ENCODE assay signal across 5 cellular contexts in genomic region chr1:12903793-12904572, GRCh38. TPM values are rescaled to one million over a fixed set of nuclear protein-coding genes. Genes with fewer than 3 reads are reported as not detected.
"Had no signal": no experiment of that assay in that cellular context is flagged by ENCODE, and none has a peak within 500 bp of the region (broad histone marks: within the 10 kb centered on the region; RNA-seq: fewer than 3 reads in every experiment).

No MANE protein-coding gene starts in this region.

RNA-seq across cellular contexts. Expression of gene PRAMEF10, which starts 5.9 kb away (rescaled TPM):
- total RNA-seq: HepG2, HT-29, HT1080, IMR-90, K562 had no signal

RNA-seq across cellular contexts. Expression of gene PRAMEF7, which starts 12.4 kb away (rescaled TPM):
- total RNA-seq: HepG2, HT-29, HT1080, IMR-90, K562 had no signal

RNA-seq across cellular contexts. Expression of gene PRAMEF4, which starts 18.0 kb away (rescaled TPM):
- total RNA-seq: HepG2, HT-29, HT1080, IMR-90, K562 had no signal

RNA-seq across cellular contexts. Expression of gene PRAMEF6, which starts 43.4 kb away (rescaled TPM):
- total RNA-seq: HepG2, HT-29, HT1080, IMR-90, K562 had no signal

RNA-seq across cellular contexts. Expression of gene PRAMEF2, which starts 47.1 kb away (rescaled TPM):
- total RNA-seq: HepG2, HT-29, HT1080, IMR-90, K562 had no signal
